1 cellular context compared by ENCODE assay signal in the genomic region with DNA sequence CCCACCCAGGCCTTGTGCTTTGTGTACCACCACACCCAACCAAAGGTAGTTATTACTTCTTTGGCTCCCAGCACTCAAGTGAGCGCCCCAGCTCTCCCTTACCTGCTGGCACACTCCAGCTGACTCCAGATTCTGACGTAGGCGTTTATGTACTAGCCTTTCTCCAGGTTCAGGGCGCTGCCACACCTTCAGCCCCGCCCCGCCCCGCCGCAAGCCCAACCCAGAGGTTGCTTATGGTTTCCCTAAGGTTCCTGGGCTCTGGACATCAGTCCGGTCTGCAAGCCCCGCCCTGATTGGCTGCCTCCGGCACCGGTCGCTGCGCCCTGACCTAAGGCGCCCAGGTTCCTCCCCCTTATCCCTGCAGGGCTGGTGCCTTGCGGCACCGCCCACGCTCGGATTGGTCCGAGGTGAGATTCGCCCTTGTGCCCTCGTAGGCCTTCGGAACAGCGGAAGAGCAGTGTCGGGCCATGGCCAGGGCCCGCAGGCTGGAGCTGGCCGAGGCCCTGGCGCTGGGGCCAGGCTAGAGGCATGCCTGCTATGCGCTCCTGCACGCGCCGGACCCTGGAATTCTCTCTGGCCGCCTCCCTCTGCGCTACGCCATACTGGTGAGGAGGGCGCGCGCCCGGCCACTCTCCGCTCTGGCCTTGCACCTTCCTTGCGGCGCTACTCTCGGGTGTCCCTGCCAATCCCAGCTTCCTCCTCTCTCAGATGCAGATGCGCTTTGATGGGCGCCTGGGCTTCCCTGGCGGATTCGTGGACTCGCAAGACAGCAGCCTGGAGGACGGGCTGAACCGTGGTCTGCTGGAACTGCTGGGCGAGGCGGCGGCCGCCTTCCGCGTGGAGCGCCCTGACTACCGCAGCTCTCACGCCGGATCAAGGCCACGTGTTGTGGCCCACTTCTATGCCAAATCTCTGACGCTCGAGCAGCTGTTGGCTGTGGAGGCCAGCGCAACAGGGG.
TF ChIP-seq lines count a peak whose summit lies in the region.

No MANE protein-coding gene starts in this region.

TF ChIP-seq in GM12878, 131 proteins besides CTCF, POLR2A, EP300 and RAD21 (continued from another document):
- TF ChIP-seq TCF7 (IDR thresholded peaks at IDR 0.05; ENCODE audit: borderline replicate concordance) (no peak), BMI1 (IDR thresholded peaks at IDR 0.05; ENCODE audit: borderline replicate concordance) (no peak), ZBTB33 (IDR thresholded peaks at IDR 0.05) (no peak), SKIL (IDR thresholded peaks at IDR 0.05; ENCODE audit: low read depth, poor library complexity, severe bottlenecking) (no peak), MTA2 (IDR thresholded peaks at IDR 0.05; ENCODE audit: low read depth) (no peak), CHD4 (IDR thresholded peaks at IDR 0.05) (no peak), ESRRA (IDR thresholded peaks at IDR 0.05; ENCODE audit: low read length) (no peak), MYC (IDR thresholded peaks at IDR 0.05; ENCODE audit: insufficient read depth, insufficient read length, insufficient replicate concordance, low read length, severe bottlenecking) (no peak), POLR2AphosphoS2 (IDR thresholded peaks at IDR 0.05; ENCODE audit: low read depth, low read length) (no peak), PKNOX1 (IDR thresholded peaks at IDR 0.05) (no peak), RFX5 (IDR thresholded peaks at IDR 0.05; ENCODE audit: low read depth, low read length) (no peak)
- TF ChIP-seq, protein P1, sequence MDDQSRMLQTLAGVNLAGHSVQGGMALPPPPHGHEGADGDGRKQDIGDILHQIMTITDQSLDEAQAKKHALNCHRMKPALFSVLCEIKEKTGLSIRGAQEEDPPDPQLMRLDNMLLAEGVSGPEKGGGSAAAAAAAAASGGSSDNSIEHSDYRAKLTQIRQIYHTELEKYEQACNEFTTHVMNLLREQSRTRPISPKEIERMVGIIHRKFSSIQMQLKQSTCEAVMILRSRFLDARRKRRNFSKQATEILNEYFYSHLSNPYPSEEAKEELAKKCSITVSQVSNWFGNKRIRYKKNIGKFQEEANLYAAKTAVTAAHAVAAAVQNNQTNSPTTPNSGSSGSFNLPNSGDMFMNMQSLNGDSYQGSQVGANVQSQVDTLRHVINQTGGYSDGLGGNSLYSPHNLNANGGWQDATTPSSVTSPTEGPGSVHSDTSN (IDR thresholded peaks at IDR 0.05; ENCODE audit: insufficient replicate concordance, low read depth, low read length): no peak
- TF ChIP-seq, protein P2, sequence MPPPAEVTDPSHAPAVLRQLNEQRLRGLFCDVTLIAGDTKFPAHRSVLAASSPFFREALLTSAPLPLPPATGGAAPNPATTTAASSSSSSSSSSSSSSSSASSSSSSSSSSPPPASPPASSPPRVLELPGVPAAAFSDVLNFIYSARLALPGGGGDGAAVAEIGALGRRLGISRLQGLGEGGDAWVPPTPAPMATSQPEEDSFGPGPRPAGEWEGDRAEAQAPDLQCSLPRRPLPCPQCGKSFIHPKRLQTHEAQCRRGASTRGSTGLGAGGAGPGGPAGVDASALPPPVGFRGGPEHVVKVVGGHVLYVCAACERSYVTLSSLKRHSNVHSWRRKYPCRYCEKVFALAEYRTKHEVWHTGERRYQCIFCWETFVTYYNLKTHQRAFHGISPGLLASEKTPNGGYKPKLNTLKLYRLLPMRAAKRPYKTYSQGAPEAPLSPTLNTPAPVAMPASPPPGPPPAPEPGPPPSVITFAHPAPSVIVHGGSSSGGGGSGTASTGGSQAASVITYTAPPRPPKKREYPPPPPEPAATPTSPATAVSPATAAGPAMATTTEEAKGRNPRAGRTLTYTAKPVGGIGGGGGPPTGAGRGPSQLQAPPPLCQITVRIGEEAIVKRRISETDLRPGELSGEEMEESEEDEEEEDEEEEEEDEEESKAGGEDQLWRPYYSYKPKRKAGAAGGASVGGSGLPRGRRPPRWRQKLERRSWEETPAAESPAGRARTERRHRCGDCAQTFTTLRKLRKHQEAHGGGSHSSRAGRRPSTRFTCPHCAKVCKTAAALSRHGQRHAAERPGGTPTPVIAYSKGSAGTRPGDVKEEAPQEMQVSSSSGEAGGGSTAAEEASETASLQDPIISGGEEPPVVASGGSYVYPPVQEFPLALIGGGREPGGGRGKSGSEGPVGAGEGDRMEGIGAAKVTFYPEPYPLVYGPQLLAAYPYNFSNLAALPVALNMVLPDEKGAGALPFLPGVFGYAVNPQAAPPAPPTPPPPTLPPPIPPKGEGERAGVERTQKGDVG (CRISPR knock-in tag; IDR thresholded peaks at IDR 0.05): no peak
